In genomic region chr18:10351858-10352257, GRCh38 we compare ENCODE assay signal across 22 cellular contexts.
DNase-seq lines count a peak whose midpoint lies in the region; ATAC-seq and TF ChIP-seq lines count a peak whose summit lies in the region.
"Had no signal": no experiment of that assay in that cellular context is flagged by ENCODE, and none has a peak within 500 bp of the region (broad histone marks: within the 10 kb centered on the region; RNA-seq: fewer than 3 reads in every experiment).

No MANE protein-coding gene starts in this region.

- H3K36me3 ChIP-seq in heart left ventricle (no peaks in the 10 kb centered on the region), gastroesophageal sphincter (no peaks in the 10 kb centered on the region), vagina (no peaks in the 10 kb centered on the region), MM.1S (replicated peaks; ENCODE audit: insufficient read depth, low read length) (no peaks in the 10 kb centered on the region)

- no peak for TF ChIP-seq CTCF in heart left ventricle (IDR thresholded peaks at IDR 0.05)
- TF ChIP-seq CTCF in gastroesophageal sphincter (IDR thresholded peaks at IDR 0.05) = no peak
- TF ChIP-seq CTCF in vagina (IDR thresholded peaks at IDR 0.05) = no peak
- TF ChIP-seq CTCF in MM.1S (IDR thresholded peaks at IDR 0.05; ENCODE audit: low read length) = no peak

- intact Hi-C loops in heart left ventricle (cut with DNase I) (no loop called here), Right ventricle myocardium inferior (cut with DNase I) (no loop called here), right cardiac atrium (cut with DNase I) (no loop called here), vagina (cut with DNase I) (no loop called here)

- no peak overlapping the region for H3K4me2 ChIP-seq in MM.1S (ENCODE audit: low read depth, low read length)

- DNase-seq in heart left ventricle (no peak), Right ventricle myocardium inferior (ENCODE audit: missing footprints) (no peak), right cardiac atrium (no peak), vagina (ENCODE audit: extremely low spot score in 2 of 2) (peak; percentile 44 to 70), MM.1S (no peak), CD1c-positive myeloid dendritic cell (ENCODE audit: extremely low spot score) (no peak)
- DNase-seq: AML-193, DMS53, GF-D8, H9, HFFc6, KG1, NCI-H1092 treated with DMSO at 0.1 percent for 48 hours, NCI-H1436 treated with DMSO at 0.1 percent for 48 hours, NCI-H2029, NCI-H2227 treated with DMSO at 0.1 percent for 48 hours, NCI-H510A, NCI-H748 treated with DMSO at 0.1 percent for 48 hours had no signal

- no peaks in the 10 kb centered on the region for H4K20me1 ChIP-seq in MM.1S (ENCODE audit: insufficient read depth, low read length)

- peak in 3 of 4 donors; percentile 51 to 58 (median 52) for ATAC-seq in heart left ventricle
- no peak for ATAC-seq in Right ventricle myocardium inferior
- no peak for ATAC-seq in gastroesophageal sphincter
- peak in 1 of 2 donors; percentile 57 for ATAC-seq in right cardiac atrium
- no peak for ATAC-seq in GM21619 (IDR thresholded peaks at IDR 0.05; ENCODE audit: unreplicated experiment)

- H3K9me3 ChIP-seq in heart left ventricle (peaks cover 0 to 6% (median 0%) of the 10 kb centered on the region in 12 donors), gastroesophageal sphincter (no peaks in the 10 kb centered on the region), right cardiac atrium (ENCODE audit: control insufficient read depth, low read length) (no peaks in the 10 kb centered on the region), vagina (no peaks in the 10 kb centered on the region), MM.1S (replicated peaks; ENCODE audit: insufficient read depth, low read length) (no peaks in the 10 kb centered on the region)

- H3K27me3 ChIP-seq in heart left ventricle (no peaks in the 10 kb centered on the region), gastroesophageal sphincter (no peaks in the 10 kb centered on the region), right cardiac atrium (ENCODE audit: control insufficient read depth, insufficient read depth) (no peaks in the 10 kb centered on the region), vagina (no peaks in the 10 kb centered on the region), MM.1S (replicated peaks; ENCODE audit: insufficient read depth, low read length) (no peaks in the 10 kb centered on the region)

- H3F3A ChIP-seq in MM.1S (ENCODE audit: insufficient read depth, low read length) = no peaks in the 10 kb centered on the region

- peak overlapping the region in 7 of 12 donors; percentile 9 to 60 (median 49) for H3K27ac ChIP-seq in heart left ventricle
- peak overlapping the region in 3 of 4 donors; percentile 21 to 67 (median 44) for H3K27ac ChIP-seq in gastroesophageal sphincter
- peak overlapping the region; percentile 55 for H3K27ac ChIP-seq in right cardiac atrium (ENCODE audit: low read length)
- no peak overlapping the region for H3K27ac ChIP-seq in vagina
- H3K27ac ChIP-seq in MM.1S (ENCODE audit: low read length) = no peak overlapping the region
- H3K27ac ChIP-seq: GM23248, RWPE1 had no signal

- TF ChIP-seq EP300 in gastroesophageal sphincter (IDR thresholded peaks at IDR 0.05) = no peak

- no peak overlapping the region for H3K9ac ChIP-seq in MM.1S (ENCODE audit: low read length)
- H3K9ac ChIP-seq: GM23248 had no signal

- TF ChIP-seq POLR2A in heart left ventricle (IDR thresholded peaks at IDR 0.05) (no peak), gastroesophageal sphincter (IDR thresholded peaks at IDR 0.05) (no peak), vagina (IDR thresholded peaks at IDR 0.05) (no peak)

- H3K4me1 ChIP-seq in heart left ventricle (peaks cover 0 to 35% (median 16%) of the 10 kb centered on the region in 12 donors), gastroesophageal sphincter (peaks cover 6 to 37% (median 8%) of the 10 kb centered on the region in 3 donors), right cardiac atrium (ENCODE audit: control insufficient read depth, insufficient read depth, low read length) (peaks cover 9% of the 10 kb centered on the region), vagina (peaks cover 21% of the 10 kb centered on the region), MM.1S (ENCODE audit: low read length) (no peaks in the 10 kb centered on the region)

- no peaks in the 10 kb centered on the region for H3K9me2 ChIP-seq in MM.1S (replicated peaks; ENCODE audit: insufficient read depth, low read length)

- no peaks in the 10 kb centered on the region for H3K79me2 ChIP-seq in MM.1S (ENCODE audit: low read length)

- 56 to 62% (median 57%) methylated on average over 4 of the region's 4 CpGs for WGBS in heart left ventricle, 4 donors
- 92 to 95% methylated on average over 4 of the region's 4 CpGs for WGBS in gastroesophageal sphincter (ENCODE audit: low coverage in 1 of 2), 2 donors
- 69% methylated on average over 4 of the region's 4 CpGs for WGBS in right cardiac atrium

- no peak overlapping the region for H2AFZ ChIP-seq in MM.1S (ENCODE audit: low read length)
- H2AFZ ChIP-seq: GM23248 had no signal

- no peak overlapping the region for H3K4me3 ChIP-seq in heart left ventricle
- H3K4me3 ChIP-seq in gastroesophageal sphincter = no peak overlapping the region
- no peak overlapping the region for H3K4me3 ChIP-seq in right cardiac atrium (ENCODE audit: low read length)
- H3K4me3 ChIP-seq in vagina = no peak overlapping the region
- no peak overlapping the region for H3K4me3 ChIP-seq in MM.1S (ENCODE audit: low read length)
- H3K4me3 ChIP-seq: GM23248 had no signal

Comparison
In these comparisons a context has a peak if more than half of its experiments do, and no peak if none do; other contexts are left out.
1. ATAC-seq: peak in heart left ventricle (3 of 4); none in Right ventricle myocardium inferior (single experiment), gastroesophageal sphincter (single experiment) and GM21619 (single experiment).
2. DNase-seq: peak in vagina (2 of 2); none in heart left ventricle (0 of 5), Right ventricle myocardium inferior (single experiment), right cardiac atrium (0 of 3), MM.1S (single experiment) and CD1c-positive myeloid dendritic cell (single experiment).
3. H3K27ac ChIP-seq: peak in heart left ventricle (7 of 12), gastroesophageal sphincter (3 of 4) and right cardiac atrium (single experiment); none in vagina (single experiment) and MM.1S (single experiment).